Comparison of ENCODE assay signal across 8 cellular contexts in the genomic region with DNA sequence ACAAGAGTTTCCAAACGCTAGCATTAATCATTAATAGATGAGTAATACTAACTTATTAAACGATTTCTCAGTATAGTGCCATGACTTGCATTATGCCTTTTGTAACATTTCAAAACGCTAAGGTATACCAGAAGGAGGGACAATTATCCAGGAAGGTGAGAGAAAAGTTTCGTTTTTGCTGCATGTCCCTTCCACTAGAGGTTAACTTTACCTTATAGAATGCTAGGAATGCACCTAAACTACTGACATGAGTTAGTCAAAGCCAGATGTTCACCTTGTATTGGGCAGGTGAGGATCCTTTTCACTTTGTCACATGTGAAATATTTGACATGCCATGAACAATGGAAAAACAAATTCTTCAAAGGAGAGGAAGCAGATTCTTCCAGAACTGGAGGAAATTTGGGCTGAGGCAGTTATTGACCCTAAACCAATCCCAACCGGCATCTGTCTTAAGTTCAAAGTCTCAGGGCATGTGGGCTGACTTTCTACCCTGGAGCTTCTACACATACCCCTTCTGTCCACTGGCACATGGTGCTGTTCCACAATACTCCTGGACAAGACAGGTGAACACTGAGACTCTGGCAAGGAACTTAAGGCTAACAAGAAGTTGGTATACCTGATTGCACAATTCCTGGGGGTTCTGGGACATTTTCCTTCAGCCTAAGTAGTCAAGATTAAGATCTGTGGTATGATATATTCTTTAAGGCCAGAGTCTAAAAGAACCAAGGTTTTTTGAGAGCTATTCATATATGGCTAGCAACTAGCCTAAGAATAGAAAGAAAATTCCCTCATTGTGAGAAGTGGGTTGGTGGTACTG. TPM values are rescaled to one million over a fixed set of nuclear protein-coding genes. Genes with fewer than 3 reads are reported as not detected.
DNase-seq lines count a peak whose midpoint lies in the region; ATAC-seq and TF ChIP-seq lines count a peak whose summit lies in the region.

No MANE protein-coding gene starts in this region.

- DNase-seq in BE2C (no peak), epithelial cell of esophagus (ENCODE audit: low read depth) (peak; percentile 5), dedifferentiated amniotic fluid mesenchymal stem cell (ENCODE audit: extremely low spot score) (no peak), HuH-7.5 (ENCODE audit: low spot score) (no peak), NCI-H2196 (lab: John Stamatoyannopoulos, UW; ENCODE audit: unreplicated experiment) (no peak)

- peak overlapping the region; percentile 87 to 97 (median 93) for H3K4me3 Mint-ChIP-seq in nephron

- TF ChIP-seq EP300 in Ishikawa (IDR thresholded peaks at IDR 0.05; ENCODE audit: borderline replicate concordance), result no peak

- TF ChIP-seq CTCF in BE2C (IDR thresholded peaks at IDR 0.05; ENCODE audit: low read depth, low read length), result no peak
- TF ChIP-seq CTCF in epithelial cell of esophagus (IDR thresholded peaks at IDR 0.05; ENCODE audit: insufficient read depth, low read depth, low read length, missing control alignments), result no peak
- TF ChIP-seq CTCF in nephron (IDR thresholded peaks at IDR 0.05; ENCODE audit: unreplicated experiment in 3 of 3), result no peak

- ATAC-seq in HG03139 (IDR thresholded peaks at IDR 0.05; ENCODE audit: unreplicated experiment), result no peak

- peaks cover 18% of the 10 kb centered on the region for H3K27me3 ChIP-seq in BE2C

- H3K4me3 ChIP-seq in BE2C (ENCODE audit: low read depth, low read length), result peak overlapping the region; percentile 73
- peak overlapping the region; percentile 65 for H3K4me3 ChIP-seq in epithelial cell of esophagus (ENCODE audit: low read length)

- H3K9me3 ChIP-seq in BE2C, result no peaks in the 10 kb centered on the region

- TF ChIP-seq RAD21 in Ishikawa (IDR thresholded peaks at IDR 0.05; ENCODE audit: low read depth), result no peak

- peaks cover 12% of the 10 kb centered on the region for H3K27me3 Mint-ChIP-seq in nephron (ENCODE audit: low read depth)

- no peaks in the 10 kb centered on the region for H3K9me3 Mint-ChIP-seq in nephron

- no peaks in the 10 kb centered on the region for H3K36me3 Mint-ChIP-seq in nephron (ENCODE audit: low read depth)

- peaks cover 2% of the 10 kb centered on the region; the same call in 1 of the 2 replicates for H3K4me1 ChIP-seq in BE2C

- peak overlapping the region; percentile 88 to 92 (median 92) for H3K27ac Mint-ChIP-seq in nephron

- H3K4me1 Mint-ChIP-seq in nephron, result peaks cover 45% of the 10 kb centered on the region

- no peaks in the 10 kb centered on the region for H3K36me3 ChIP-seq in BE2C

TF ChIP-seq in Ishikawa, 13 proteins besides CTCF, POLR2A, EP300 and RAD21:
- TF ChIP-seq CEBPB (IDR thresholded peaks at IDR 0.05), result peak; percentile 25; the same call in 1 of the 2 replicates
- TF ChIP-seq ZBTB7A (IDR thresholded peaks at IDR 0.05; ENCODE audit: low read depth), result no peak
- no peak for TF ChIP-seq YY1 (IDR thresholded peaks at IDR 0.05; ENCODE audit: low read depth)

RNA-seq across cellular contexts. Expression of a gene that starts 2.5 kb away (rescaled TPM):
- polyA plus RNA-seq in BE2C (2012; ENCODE audit: insufficient read depth, insufficient read length, low read depth), result 9.4 TPM
